18 cellular contexts compared by ENCODE assay signal in the genomic region with DNA sequence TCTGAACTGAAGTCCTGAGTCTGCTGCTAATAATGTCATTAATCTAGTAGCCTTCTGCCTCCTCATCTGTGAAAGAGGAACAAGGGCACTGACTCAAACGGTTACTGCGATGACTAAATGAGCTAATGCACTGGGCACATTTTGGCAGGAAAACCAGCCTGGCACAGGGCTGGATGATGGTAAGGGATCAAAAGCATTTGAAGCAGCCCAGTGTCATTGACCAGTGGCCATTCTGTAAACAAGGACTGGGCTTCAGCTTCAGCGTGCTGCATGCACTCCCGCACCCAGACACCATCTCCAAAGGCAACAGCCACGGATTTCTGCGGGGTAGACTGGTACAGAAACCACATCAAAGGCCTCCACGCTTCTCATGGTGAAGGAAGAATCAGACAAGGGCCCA. TPM values are rescaled to one million over a fixed set of nuclear protein-coding genes. Genes with fewer than 3 reads are reported as not detected.
DNase-seq lines count a peak whose midpoint lies in the region; ATAC-seq, FAIRE-seq and TF ChIP-seq lines count a peak whose summit lies in the region.
"Had no signal": no experiment of that assay in that cellular context is flagged by ENCODE, and none has a peak within 500 bp of the region (broad histone marks: within the 10 kb centered on the region; RNA-seq: fewer than 3 reads in every experiment).

No MANE protein-coding gene starts in this region.

- H3K9ac ChIP-seq in HCT116 (ENCODE audit: low read length) (no peak overlapping the region), GM12878 (ENCODE audit: control insufficient read depth, insufficient read depth, low read length) (no peak overlapping the region), liver (ENCODE audit: low read depth in 1 of 2, low read length in 2 of 2) (no peak overlapping the region)
- H3K9ac ChIP-seq: parathyroid adenoma had no signal

- no peak overlapping the region for H3K4me3 ChIP-seq in HCT116 (replicated peaks in 1 of 2; ENCODE audit: low read depth in 1 of 2, low read length in 2 of 2)
- H3K4me3 ChIP-seq in GM12878: no peak overlapping the region
- no peak overlapping the region for H3K4me3 ChIP-seq in liver (ENCODE audit: low read depth in 1 of 3, low read length in 3 of 3)
- H3K4me3 ChIP-seq: Peyer's patch had no signal

- BruUV-seq in HCT116 (replicated peaks; lab: Mats Ljungman, UMichigan) (no TSS peak), GM12878 (replicated peaks; lab: Mats Ljungman, UMichigan) (no TSS peak)

- peaks cover 42% of the 10 kb centered on the region for H3K36me3 Mint-ChIP-seq in activated T-cell treated with anti-CD3 and anti-CD28 coated beads, Interleukin-2, amount 50 U/mL, for 4 hours (ENCODE audit: insufficient read depth)

- peaks cover 58% of the 10 kb centered on the region for H3K4me1 Mint-ChIP-seq in activated T-cell treated with anti-CD3 and anti-CD28 coated beads, Interleukin-2, amount 50 U/mL, for 4 hours (ENCODE audit: low read depth)

- H3K4me1 ChIP-seq in HCT116 (ENCODE audit: control insufficient read depth in 1 of 2, insufficient read depth in 2 of 2, low read length in 2 of 2) (peaks cover 9 to 18% of the 10 kb centered on the region in 2 experiments; a peak in 3 of 4 replicates), GM12878 (ENCODE audit: control insufficient read depth, insufficient read depth, low read length) (peaks cover 11% of the 10 kb centered on the region), liver (ENCODE audit: control insufficient read depth in 4 of 4, insufficient read depth in 4 of 4, low read length in 3 of 4) (peaks cover 0 to 10% (median 2%) of the 10 kb centered on the region in 4 donors)

- no peaks in the 10 kb centered on the region for H3K9me2 ChIP-seq in HCT116 (ENCODE audit: insufficient read depth)

- TF ChIP-seq EP300 in GM12878 (IDR thresholded peaks at IDR 0.05; ENCODE audit: borderline replicate concordance in 1 of 2, control insufficient read depth in 1 of 2, low read depth in 2 of 2, low read length in 2 of 2): no peak

- H3K27me3 ChIP-seq in HCT116 (ENCODE audit: insufficient read depth, low read length): no peaks in the 10 kb centered on the region
- H3K27me3 ChIP-seq in GM12878 (replicated peaks in 1 of 2; ENCODE audit: control insufficient read depth in 2 of 2, insufficient read depth in 2 of 2, low read length in 1 of 2): 0 out of 4 replicates have a peak, but pooled peaks cover 0 to 3% of the 10 kb centered on the region in 2 experiments
- no peaks in the 10 kb centered on the region for H3K27me3 ChIP-seq in liver (ENCODE audit: control insufficient read depth in 4 of 4, insufficient read depth in 4 of 4, low read length in 3 of 4)
- H3K27me3 ChIP-seq: Peyer's patch had no signal

- TF ChIP-seq POLR2A in HCT116 (IDR thresholded peaks at IDR 0.05; ENCODE audit: borderline replicate concordance, extremely low read depth, insufficient read depth, insufficient read length) (no peak), GM12878 (IDR thresholded peaks at IDR 0.05; ENCODE audit: low read depth, low read length) (no peak)

- RAD21 ChIA-PET in HCT116 (lab: Charles Lee; ENCODE audit: low non-redundant PET in 1 of 2, low total read pairs in 2 of 2, uncharacterized antibody in 2 of 2, unreplicated experiment in 2 of 2): no interaction called here
- RAD21 ChIA-PET in GM12878 (lab: Charles Lee; ENCODE audit: unreplicated experiment): interaction anchor here (0.5 kb wide), 1 partner anchor 112 kb away, joined by 3 read pairs; no protein-coding TSS in a partner anchor

- H3K9me3 Mint-ChIP-seq in activated T-cell treated with anti-CD3 and anti-CD28 coated beads, Interleukin-2, amount 50 U/mL, for 4 hours: no peaks in the 10 kb centered on the region

- SMC1A ChIA-PET in GM12878 (lab: Charles Lee; ENCODE audit: uncharacterized antibody, unreplicated experiment): interaction anchor here (0.7 kb wide), 1 partner anchor 142 kb away, joined by 3 read pairs; no protein-coding TSS in a partner anchor

- H4K20me1 ChIP-seq in HCT116 (ENCODE audit: insufficient read depth): no peaks in the 10 kb centered on the region
- no peaks in the 10 kb centered on the region for H4K20me1 ChIP-seq in GM12878 (ENCODE audit: control insufficient read depth, insufficient read depth)

- intact Hi-C loops in HCT116 (cut with micrococcal nuclease) (no loop called here), GM12878 (cut with micrococcal nuclease; ENCODE audit: unreplicated experiment) (loop anchor here (10.0 kb wide), 1 partner anchor 630 kb away; no protein-coding TSS in a partner anchor)

- 8% methylated on average over 7 of the region's 7 CpGs for WGBS in GM12878 (ENCODE audit: insufficient coverage, insufficient replicate concordance, low lambda C conversion rate, missing lambda C conversion rate)
- WGBS in liver: 42% methylated on average over 7 of the region's 7 CpGs

- DNase-seq in Ammon's horn (ENCODE audit: low spot score): peak; percentile 48
- DNase-seq in HCT116 (ENCODE audit: low read depth, low spot score): peak; percentile 41
- peak; percentile 25 for DNase-seq in GM12878 (ENCODE audit: low read depth, low spot score)
- DNase-seq in activated T-cell treated with anti-CD3 and anti-CD28 coated beads, Interleukin-2, amount 50 U/mL, for 4 hours: no peak
- no peak for DNase-seq in DMS79 (lab: John Stamatoyannopoulos, UW)
- DNase-seq: activated CD4-positive, alpha-beta T cell treated with anti-CD3 and anti-CD28 coated beads for 4 hours; aorta; EL; foreskin fibroblast; NCI-H1105; NCI-H510A; Peyer's patch; stimulated activated CD4-positive, alpha-beta T cell treated with anti-CD3 and anti-CD28 coated beads, Interleukin-12 subunit alpha, Interleukin-12 subunit beta, amount 100 ng/mL, for 4 hours had no signal

- H3K27ac ChIP-seq in HCT116 (ENCODE audit: low read depth, low read length) (no peak overlapping the region), GM12878 (ENCODE audit: control insufficient read depth, insufficient read depth) (no peak overlapping the region), liver (ENCODE audit: low read depth in 1 of 2, low read length in 2 of 2) (no peak overlapping the region)
- H3K27ac ChIP-seq: parathyroid adenoma, Peyer's patch had no signal

- ATAC-seq in HCT116 (peak; percentile 82), GM12878 (peak; percentile 66), GM18858 (IDR thresholded peaks at IDR 0.05; ENCODE audit: unreplicated experiment) (no peak), GM21786 (IDR thresholded peaks at IDR 0.05; ENCODE audit: unreplicated experiment) (no peak)
- ATAC-seq in activated T-cell treated with anti-CD3 and anti-CD28 coated beads, Interleukin-2, amount 50 U/mL, for 4 hours: no peak

- TF ChIP-seq RAD21 in HCT116 (IDR thresholded peaks at IDR 0.05; ENCODE audit: low read depth): no peak
- no peak for TF ChIP-seq RAD21 in GM12878 (IDR thresholded peaks at IDR 0.05; ENCODE audit: insufficient read depth, low read depth, low read length)
- peak; percentile 46 to 69 for TF ChIP-seq RAD21 in liver (IDR thresholded peaks at IDR 0.05)

- H3K9me3 ChIP-seq in HCT116 (ENCODE audit: control insufficient read depth in 1 of 2, insufficient read depth in 1 of 2, low read depth in 1 of 2, low read length in 2 of 2): no peaks in the 10 kb centered on the region
- no peaks in the 10 kb centered on the region for H3K9me3 ChIP-seq in GM12878 (replicated peaks; ENCODE audit: control insufficient read depth, insufficient read depth, low read length)
- H3K9me3 ChIP-seq in liver (ENCODE audit: control insufficient read depth in 4 of 4, low read length in 3 of 4): no peaks in the 10 kb centered on the region
- H3K9me3 ChIP-seq: Peyer's patch had no signal

- TF ChIP-seq CTCF in HCT116 (IDR thresholded peaks at IDR 0.05 in 2 of 3, conservative IDR thresholded peaks at IDR 0.05 in 1 of 3; ENCODE audit: borderline replicate concordance in 1 of 3, insufficient read depth in 1 of 3, low read depth in 2 of 3, low read length in 2 of 3) (no peak), GM12878 (IDR thresholded peaks at IDR 0.05 in 2 of 3, conservative IDR thresholded peaks at IDR 0.05 in 1 of 3; ENCODE audit: control insufficient read depth in 2 of 3, extremely low read depth in 1 of 3, insufficient read depth in 1 of 3, low read depth in 3 of 3, low read length in 3 of 3) (no peak), liver (IDR thresholded peaks at IDR 0.05; ENCODE audit: low read depth, low read length, missing input control) (no peak)

- H3K36me3 ChIP-seq in HCT116 (ENCODE audit: control insufficient read depth in 1 of 2, insufficient read depth in 2 of 2, low read length in 2 of 2) (no peaks in the 10 kb centered on the region), GM12878 (ENCODE audit: control insufficient read depth in 2 of 2, insufficient read depth in 2 of 2, low read length in 1 of 2) (no peaks in the 10 kb centered on the region), liver (ENCODE audit: control insufficient read depth in 4 of 4, insufficient read depth in 3 of 4, low read depth in 1 of 4, low read length in 3 of 4) (no peaks in the 10 kb centered on the region)

- CTCF ChIA-PET in HCT116 (lab: Charles Lee): interaction anchor here (1.0 kb wide), 1 partner anchor 109 kb away, joined by 3 read pairs; no protein-coding TSS in a partner anchor
- CTCF ChIA-PET in GM12878 (lab: Yijun Ruan, JAX): no interaction called here

- H3K79me2 ChIP-seq in HCT116 (ENCODE audit: insufficient read depth, low read length): no peaks in the 10 kb centered on the region
- no peaks in the 10 kb centered on the region for H3K79me2 ChIP-seq in GM12878 (ENCODE audit: control insufficient read depth, insufficient read depth, low read length)

- POLR2A ChIA-PET in HCT116 (lab: Charles Lee): no interaction called here
- POLR2A ChIA-PET in GM12878 (lab: Charles Lee): no interaction called here

- in situ Hi-C loops in GM12878 (cut with MboI): no loop called here

- H3K27me3 Mint-ChIP-seq in activated T-cell treated with anti-CD3 and anti-CD28 coated beads, Interleukin-2, amount 50 U/mL, for 4 hours (ENCODE audit: low read depth): no peaks in the 10 kb centered on the region

- H2AFZ ChIP-seq in HCT116 (ENCODE audit: low read depth, low read length, poor library complexity, severe bottlenecking) (peak overlapping the region; percentile 17), GM12878 (ENCODE audit: control insufficient read depth, low read depth, low read length) (no peak overlapping the region)
- H2AFZ ChIP-seq: parathyroid adenoma had no signal

- H3K4me3 Mint-ChIP-seq in activated T-cell treated with anti-CD3 and anti-CD28 coated beads, Interleukin-2, amount 50 U/mL, for 4 hours: no peak overlapping the region

- FAIRE-seq in GM12878 (lab: Jason Lieb, UNC): no peak

- H3K4me2 ChIP-seq in HCT116 (ENCODE audit: low read length): peak overlapping the region; percentile 49
- no peak overlapping the region for H3K4me2 ChIP-seq in GM12878 (ENCODE audit: control insufficient read depth, insufficient read depth)

RNA-seq across cellular contexts. Expression of gene GCNT4, which starts 8.0 kb away (rescaled TPM):
- total RNA-seq in HCT116 (2021; ENCODE audit: unreplicated experiment) (0.07 TPM), GM12878 (2014; rRNA removed) (not detected in 2 replicates), GM12878 (2014; rRNA removed; fragmentation: Illumina TruSeq; extraction: Trizol) (not detected in 2 replicates), GM12878 (2021) (0.03 TPM in 1 of 2 replicates, not detected in the other), liver (1 to 10 TPM in 1 of 2 donors, under 1 TPM in 1; 0.51 to 1.3 TPM)
- 0.01 TPM in 1 of 2 replicates, not detected in the other for polyA plus RNA-seq in HCT116 (2012)
- total RNA-seq in GM12878 (2013; cell fraction: nucleolus; rRNA removed): not detected in 2 replicates
- not detected for polyA plus RNA-seq in GM12878 (2011; ENCODE audit: low read depth)
- polyA plus RNA-seq in GM12878 (2011; rRNA removed) (not detected in 2 replicates), GM12878 (2014; fragmentation: Illumina TruSeq; extraction: Trizol) (not detected in 2 replicates), GM12878 (2014; fragmentation: Nextera tagmentation; extraction: Ambion mirVana) (not detected), GM12878 (2014; rRNA removed) (not detected in 2 replicates), GM12878 (2016; fragmentation: Nextera tagmentation; extraction: Ambion mirVana) (under 1 TPM in 1 of 2 experiments, not detected in 1; 0.04 TPM), liver (under 1 TPM; 0.25 to 0.26 TPM)
- not detected in 2 replicates for polyA plus RNA-seq in GM12878 (2011; cell fraction: cytosol; rRNA removed)
- polyA plus RNA-seq in GM12878 (2011; cell fraction: nucleus; rRNA removed): not detected in 2 replicates
- 0.04 and 0.11 TPM in 2 replicates for polyA plus RNA-seq in GM12878 (2012)
- not detected in 2 replicates for polyA minus RNA-seq in GM12878 (2011; rRNA and poly(A)+ RNA removed)
- polyA minus RNA-seq in GM12878 (2011; cell fraction: cytosol; rRNA and poly(A)+ RNA removed): not detected in 2 replicates
- not detected in 2 replicates for polyA minus RNA-seq in GM12878 (2011; cell fraction: nucleus; rRNA and poly(A)+ RNA removed)
- total RNA-seq in activated T-cell treated with anti-CD3 and anti-CD28 coated beads, Interleukin-2, amount 50 U/mL, for 4 hours: 1 to 10 TPM; 1.1 to 1.3 (median 1.2) TPM
- total RNA-seq: HT1080 had no signal

Comparison
In these comparisons a context has a peak if more than half of its experiments do, and no peak if none do; other contexts are left out.
1. DNase-seq: peak in Ammon's horn (single experiment), HCT116 (single experiment) and GM12878 (single experiment); none in activated T-cell treated with anti-CD3 and anti-CD28 coated beads, Interleukin-2, amount 50 U/mL, for 4 hours (single experiment) and DMS79 (single experiment).
2. ATAC-seq: peak in HCT116 (single experiment) and GM12878 (single experiment); none in GM18858 (single experiment), activated T-cell treated with anti-CD3 and anti-CD28 coated beads, Interleukin-2, amount 50 U/mL, for 4 hours (0 of 2) and GM21786 (single experiment).